In the genomic region with DNA sequence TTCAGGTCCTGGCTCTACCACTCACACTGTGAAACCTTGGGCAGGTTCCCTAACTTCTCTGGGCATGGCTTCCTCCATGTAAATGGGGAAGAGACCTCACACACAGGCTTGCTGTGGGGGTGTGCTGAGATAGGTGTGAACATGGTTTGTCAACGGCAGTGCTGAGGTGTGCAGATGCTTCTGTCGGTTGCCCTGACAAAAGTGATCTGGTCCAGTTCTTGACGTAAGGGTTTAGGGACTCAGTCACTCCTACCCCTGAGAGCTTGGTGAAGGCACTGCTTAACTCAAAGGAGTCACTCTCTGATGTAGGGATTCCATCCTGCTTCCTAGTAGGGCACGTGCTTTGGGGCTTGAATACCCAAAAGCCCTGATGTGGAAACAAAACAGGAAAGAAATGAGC, we compare ENCODE assay signal across 1 cellular context.
TF ChIP-seq lines count a peak whose summit lies in the region.

No MANE protein-coding gene starts in this region.

TF ChIP-seq in GM23338, 12 proteins besides CTCF, POLR2A, EP300 and RAD21 (continued from another document):
- TF ChIP-seq, protein P1, sequence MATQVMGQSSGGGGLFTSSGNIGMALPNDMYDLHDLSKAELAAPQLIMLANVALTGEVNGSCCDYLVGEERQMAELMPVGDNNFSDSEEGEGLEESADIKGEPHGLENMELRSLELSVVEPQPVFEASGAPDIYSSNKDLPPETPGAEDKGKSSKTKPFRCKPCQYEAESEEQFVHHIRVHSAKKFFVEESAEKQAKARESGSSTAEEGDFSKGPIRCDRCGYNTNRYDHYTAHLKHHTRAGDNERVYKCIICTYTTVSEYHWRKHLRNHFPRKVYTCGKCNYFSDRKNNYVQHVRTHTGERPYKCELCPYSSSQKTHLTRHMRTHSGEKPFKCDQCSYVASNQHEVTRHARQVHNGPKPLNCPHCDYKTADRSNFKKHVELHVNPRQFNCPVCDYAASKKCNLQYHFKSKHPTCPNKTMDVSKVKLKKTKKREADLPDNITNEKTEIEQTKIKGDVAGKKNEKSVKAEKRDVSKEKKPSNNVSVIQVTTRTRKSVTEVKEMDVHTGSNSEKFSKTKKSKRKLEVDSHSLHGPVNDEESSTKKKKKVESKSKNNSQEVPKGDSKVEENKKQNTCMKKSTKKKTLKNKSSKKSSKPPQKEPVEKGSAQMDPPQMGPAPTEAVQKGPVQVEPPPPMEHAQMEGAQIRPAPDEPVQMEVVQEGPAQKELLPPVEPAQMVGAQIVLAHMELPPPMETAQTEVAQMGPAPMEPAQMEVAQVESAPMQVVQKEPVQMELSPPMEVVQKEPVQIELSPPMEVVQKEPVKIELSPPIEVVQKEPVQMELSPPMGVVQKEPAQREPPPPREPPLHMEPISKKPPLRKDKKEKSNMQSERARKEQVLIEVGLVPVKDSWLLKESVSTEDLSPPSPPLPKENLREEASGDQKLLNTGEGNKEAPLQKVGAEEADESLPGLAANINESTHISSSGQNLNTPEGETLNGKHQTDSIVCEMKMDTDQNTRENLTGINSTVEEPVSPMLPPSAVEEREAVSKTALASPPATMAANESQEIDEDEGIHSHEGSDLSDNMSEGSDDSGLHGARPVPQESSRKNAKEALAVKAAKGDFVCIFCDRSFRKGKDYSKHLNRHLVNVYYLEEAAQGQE (IDR thresholded peaks at IDR 0.05; ENCODE audit: unreplicated experiment), result no peak
